Comparison of ENCODE assay signal across 11 cellular contexts in the genomic region with DNA sequence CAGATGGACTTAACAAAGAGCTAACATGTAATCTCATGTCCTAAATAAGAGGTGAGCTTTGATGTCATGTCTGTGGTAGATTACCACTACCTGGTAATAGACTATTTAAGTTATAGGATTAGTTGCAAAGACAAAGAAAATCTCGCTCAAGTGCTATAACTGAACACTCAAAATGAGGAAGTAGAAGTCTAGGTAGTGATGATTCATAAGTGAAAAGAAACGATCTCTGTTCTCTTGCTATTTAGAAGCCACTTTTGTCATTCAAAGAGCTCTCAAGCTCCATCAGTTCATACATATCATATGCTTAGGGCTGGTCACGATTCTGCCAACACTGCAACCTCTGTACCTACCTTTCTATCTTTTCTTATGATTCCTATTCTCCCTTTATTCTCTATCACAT.
A peak's percentile ranks its signal among the peaks of the same experiment; 100 is the strongest.
DNase-seq lines count a peak whose midpoint lies in the region; ATAC-seq and TF ChIP-seq lines count a peak whose summit lies in the region.
"Had no signal": no experiment of that assay in that cellular context is flagged by ENCODE, and none has a peak within 500 bp of the region (broad histone marks: within the 10 kb centered on the region; RNA-seq: fewer than 3 reads in every experiment).

No MANE protein-coding gene starts in this region.

- TF ChIP-seq CTCF in psoas muscle (IDR thresholded peaks at IDR 0.05): no peak

- no peak overlapping the region for H3K4me3 ChIP-seq in psoas muscle
- H3K4me3 ChIP-seq in MG63: no peak overlapping the region

- peaks cover 6% of the 10 kb centered on the region for H3K27me3 Mint-ChIP-seq in activated CD4-positive, alpha-beta T cell treated with anti-CD3 and anti-CD28 coated beads, Interleukin-2, amount 10 ng/mL, durations not matched to agents 7 days and 5 days

- H3K27me3 ChIP-seq in psoas muscle (ENCODE audit: insufficient read depth in 3 of 3, low read length in 2 of 3) (peaks cover 0 to 2% (median 0%) of the 10 kb centered on the region in 3 donors), MG63 (no peaks in the 10 kb centered on the region)

- peaks cover 2% of the 10 kb centered on the region for H3K4me1 Mint-ChIP-seq in activated CD4-positive, alpha-beta T cell treated with anti-CD3 and anti-CD28 coated beads, Interleukin-2, amount 10 ng/mL, durations not matched to agents 7 days and 5 days

- DNase-seq in germinal center (ENCODE audit: low spot score): peak; percentile 11
- DNase-seq in NCI-H1417 treated with DMSO at 0.1 percent for 48 hours (lab: John Stamatoyannopoulos, UW): no peak
- DNase-seq in psoas muscle: no peak
- DNase-seq in activated CD4-positive, alpha-beta T cell treated with anti-CD3 and anti-CD28 coated beads, Interleukin-2, amount 10 ng/mL, durations not matched to agents 7 days and 5 days: no peak
- DNase-seq in MG63: no peak
- DNase-seq: activated CD4-positive, alpha-beta T cell treated with anti-CD3 and anti-CD28 coated beads for 4 hours; NCI-H187 treated with DMSO at 0.1 percent for 48 hours had no signal

- no peaks in the 10 kb centered on the region for H3K36me3 Mint-ChIP-seq in activated CD4-positive, alpha-beta T cell treated with anti-CD3 and anti-CD28 coated beads, Interleukin-2, amount 10 ng/mL, durations not matched to agents 7 days and 5 days (ENCODE audit: low read depth)

- POLR2A ChIA-PET in activated CD4-positive, alpha-beta T cell treated with anti-CD3 and anti-CD28 coated beads, Interleukin-2, amount 10 ng/mL, durations not matched to agents 7 days and 5 days (lab: Charles Lee): no interaction called here

- H3K9me3 ChIP-seq in psoas muscle (no peaks in the 10 kb centered on the region), MG63 (no peaks in the 10 kb centered on the region)

- no peaks in the 10 kb centered on the region for H3K9me3 Mint-ChIP-seq in activated CD4-positive, alpha-beta T cell treated with anti-CD3 and anti-CD28 coated beads, Interleukin-2, amount 10 ng/mL, durations not matched to agents 7 days and 5 days

- H3K4me3 Mint-ChIP-seq in activated CD4-positive, alpha-beta T cell treated with anti-CD3 and anti-CD28 coated beads, Interleukin-2, amount 10 ng/mL, durations not matched to agents 7 days and 5 days: no peak overlapping the region

- intact Hi-C loops in psoas muscle (cut with DNase I): no loop called here

- H3K27ac ChIP-seq in psoas muscle: no peak overlapping the region
- H3K27ac ChIP-seq: parathyroid adenoma had no signal

- H3K36me3 ChIP-seq in psoas muscle (ENCODE audit: insufficient read depth in 1 of 2, low read depth in 1 of 2) (no peaks in the 10 kb centered on the region), MG63 (no peaks in the 10 kb centered on the region)

- no peak overlapping the region for H3K27ac Mint-ChIP-seq in activated CD4-positive, alpha-beta T cell treated with anti-CD3 and anti-CD28 coated beads, Interleukin-2, amount 10 ng/mL, durations not matched to agents 7 days and 5 days

- 56 to 71% (median 61%) methylated on average over 3 of the region's 3 CpGs for WGBS in psoas muscle, 3 donors

- ATAC-seq in GM19035 (IDR thresholded peaks at IDR 0.05; ENCODE audit: unreplicated experiment): peak; percentile 99
- peak; percentile 99 for ATAC-seq in HG02610 (IDR thresholded peaks at IDR 0.05; ENCODE audit: unreplicated experiment)
- ATAC-seq in HG03571 (IDR thresholded peaks at IDR 0.05; ENCODE audit: unreplicated experiment): peak; percentile 99
- ATAC-seq in psoas muscle: no peak

- no peaks in the 10 kb centered on the region for H3K4me1 ChIP-seq in psoas muscle
- H3K4me1 ChIP-seq: parathyroid adenoma had no signal

- CTCF ChIA-PET in activated CD4-positive, alpha-beta T cell treated with anti-CD3 and anti-CD28 coated beads, Interleukin-2, amount 10 ng/mL, durations not matched to agents 7 days and 5 days (lab: Charles Lee): no interaction called here

Comparison
In these comparisons a context has a peak if more than half of its experiments do, and no peak if none do; other contexts are left out.
1. ATAC-seq: peak in GM19035 (single experiment), HG02610 (single experiment) and HG03571 (single experiment); none in psoas muscle (0 of 4).